In the genomic region with DNA sequence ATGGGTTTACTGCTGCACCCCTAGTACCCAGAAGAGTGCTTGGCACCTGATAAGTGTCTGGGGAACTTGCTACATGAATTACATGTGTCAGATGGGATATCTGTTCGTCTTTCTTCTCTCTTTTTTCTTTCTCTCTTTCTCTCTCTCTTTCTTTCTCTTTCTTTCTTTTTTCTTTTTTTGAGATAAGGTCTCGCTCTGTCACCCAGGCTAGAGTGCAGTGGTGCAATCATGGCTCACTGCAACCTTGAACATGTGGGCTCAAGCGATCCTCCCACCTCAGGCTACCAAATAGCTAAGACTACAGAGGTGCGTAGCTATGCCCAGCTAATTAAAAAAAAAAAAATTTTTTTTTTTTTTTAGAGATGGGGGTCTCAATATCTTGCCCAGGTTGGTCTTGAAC, we compare ENCODE assay signal across 15 cellular contexts. TPM values are rescaled to one million over a fixed set of nuclear protein-coding genes. Genes with fewer than 3 reads are reported as not detected.
DNase-seq lines count a peak whose midpoint lies in the region; ATAC-seq, FAIRE-seq and TF ChIP-seq lines count a peak whose summit lies in the region.
"Had no signal": no experiment of that assay in that cellular context is flagged by ENCODE, and none has a peak within 500 bp of the region (broad histone marks: within the 10 kb centered on the region; RNA-seq: fewer than 3 reads in every experiment).

No MANE protein-coding gene starts in this region.

- WGBS in HepG2 (ENCODE audit: low lambda C conversion rate): 55% methylated on average over 4 of the region's 4 CpGs
- 76% methylated on average over 2 of the region's 4 CpGs for WGBS in right lobe of liver (ENCODE audit: insufficient coverage, low coverage, low lambda C conversion rate, missing lambda C conversion rate)

- intact Hi-C loops in HepG2 (cut with micrococcal nuclease; ENCODE audit: unreplicated experiment) (no loop called here), right lobe of liver (cut with DNase I) (no loop called here), dorsolateral prefrontal cortex (cut with DNase I) (no loop called here)

- CTCF ChIA-PET in HepG2 (lab: Yijun Ruan, JAX; ENCODE audit: low intra/inter-chr PET ratio, low total read pairs): no interaction called here

- H2AFZ ChIP-seq in HepG2 (ENCODE audit: low read length) (no peak overlapping the region), parathyroid adenoma (no peak overlapping the region)
- H2AFZ ChIP-seq: GM23338 had no signal

- H3K36me3 ChIP-seq in HepG2 (replicated peaks in 1 of 2; ENCODE audit: control insufficient read depth in 1 of 2, insufficient read depth in 2 of 2, low read length in 2 of 2) (no peaks in the 10 kb centered on the region), right lobe of liver (no peaks in the 10 kb centered on the region), parathyroid adenoma (ENCODE audit: control insufficient read depth, insufficient read depth, low read length) (no peaks in the 10 kb centered on the region)

- H3K79me2 ChIP-seq in HepG2 (ENCODE audit: insufficient read depth, low read length) (no peaks in the 10 kb centered on the region), parathyroid adenoma (peaks cover 26% of the 10 kb centered on the region)

- BruUV-seq in HepG2 (replicated peaks; lab: Mats Ljungman, UMichigan): no TSS peak

- ATAC-seq in HepG2 (no peak), right lobe of liver (no peak), HG02642 (IDR thresholded peaks at IDR 0.05; ENCODE audit: poor library complexity, unreplicated experiment) (no peak)
- ATAC-seq: GM23338 had no signal

- no peak for FAIRE-seq in HepG2 (lab: Jason Lieb, UNC)
- FAIRE-seq: A204.1, GM12891 had no signal

- TF ChIP-seq EP300 in HepG2 (IDR thresholded peaks at IDR 0.05; ENCODE audit: low read depth in 2 of 2, low read length in 2 of 2): no peak
- no peak for TF ChIP-seq EP300 in HepG2 (CRISPR knock-in tag; IDR thresholded peaks at IDR 0.05; ENCODE audit: borderline replicate concordance)

- H3K4me2 ChIP-seq in HepG2 (ENCODE audit: low read depth, low read length) (no peak overlapping the region), parathyroid adenoma (ENCODE audit: low read length) (no peak overlapping the region)

- H3K9me3 ChIP-seq in HepG2 (ENCODE audit: low read length) (no peaks in the 10 kb centered on the region), right lobe of liver (no peaks in the 10 kb centered on the region), parathyroid adenoma (ENCODE audit: control insufficient read depth, low read length) (no peaks in the 10 kb centered on the region)

- H3K27me3 ChIP-seq in HepG2 (ENCODE audit: control insufficient read depth in 1 of 2, insufficient read depth in 2 of 2, low read length in 2 of 2) (no peaks in the 10 kb centered on the region), right lobe of liver (no peaks in the 10 kb centered on the region), dorsolateral prefrontal cortex (no peaks in the 10 kb centered on the region), parathyroid adenoma (ENCODE audit: control insufficient read depth, insufficient read depth, low read length) (no peaks in the 10 kb centered on the region)

- POLR2A ChIA-PET in HepG2 (lab: Yijun Ruan, JAX): no interaction called here

- H4K20me1 ChIP-seq in HepG2 (ENCODE audit: insufficient read depth, low read length): no peaks in the 10 kb centered on the region

- no peak overlapping the region for H3K4me3 ChIP-seq in HepG2 (replicated peaks in 1 of 3; ENCODE audit: insufficient read depth in 1 of 3, low read depth in 2 of 3, low read length in 3 of 3)
- H3K4me3 ChIP-seq in right lobe of liver: no peak overlapping the region
- H3K4me3 ChIP-seq in dorsolateral prefrontal cortex: peak overlapping the region in 29 of 59 donors; percentile 48 to 79 (median 69)
- H3K4me3 ChIP-seq in parathyroid adenoma (ENCODE audit: low read depth, low read length): no peak overlapping the region

- no peak for DNase-seq in HepG2 (ENCODE audit: low spot score)
- DNase-seq in right lobe of liver: no peak
- no peak for DNase-seq in dorsolateral prefrontal cortex
- DNase-seq in SKM-1 treated with dmso at 0.1 percent for 144 hours (lab: John Stamatoyannopoulos, UW; ENCODE audit: unreplicated experiment): no peak
- DNase-seq in activated CD4-positive, alpha-beta T cell treated with anti-CD3 and anti-CD28 coated beads for 4 hours: no peak
- DNase-seq: CD4-positive, alpha-beta T cell; DMS79; H7 had no signal

- TF ChIP-seq CTCF in HepG2 (CRISPR knock-in tag; IDR thresholded peaks at IDR 0.05) (no peak), right lobe of liver (IDR thresholded peaks at IDR 0.05) (no peak), dorsolateral prefrontal cortex (IDR thresholded peaks at IDR 0.05 in 54 of 56, conservative IDR thresholded peaks at IDR 0.05 in 2 of 56; ENCODE audit: low read depth in 1 of 56, partially characterized antibody in 56 of 56) (no peak), parathyroid adenoma (IDR thresholded peaks at IDR 0.05) (no peak)

- no peak overlapping the region for H3K27ac ChIP-seq in HepG2 (ENCODE audit: extremely low read length, insufficient read depth, low read length)
- H3K27ac ChIP-seq in right lobe of liver: no peak overlapping the region
- H3K27ac ChIP-seq in dorsolateral prefrontal cortex: peak overlapping the region in 57 of 59 donors; percentile 30 to 100 (median 99)
- H3K27ac ChIP-seq in parathyroid adenoma: peak overlapping the region; percentile 32

- H3K4me1 ChIP-seq in HepG2 (ENCODE audit: insufficient read depth, low read length) (peaks cover 50% of the 10 kb centered on the region), right lobe of liver (no peaks in the 10 kb centered on the region), parathyroid adenoma (peaks cover 13% of the 10 kb centered on the region)

- TF ChIP-seq POLR2A in HepG2 (IDR thresholded peaks at IDR 0.05; ENCODE audit: insufficient read depth in 1 of 2, low read depth in 2 of 2, low read length in 2 of 2) (no peak), right lobe of liver (IDR thresholded peaks at IDR 0.05) (no peak)

- TF ChIP-seq RAD21 in HepG2 (CRISPR knock-in tag; IDR thresholded peaks at IDR 0.05): no peak

- in situ Hi-C loops in HepG2 (cut with HindIII; ENCODE audit: extremely low pct_ligation_motif_present, low pct_unique_long_range_greater_than_20kb): no loop called here

- no peak overlapping the region for H3K9ac ChIP-seq in HepG2 (ENCODE audit: insufficient read depth, low read depth, low read length)
- H3K9ac ChIP-seq in parathyroid adenoma: no peak overlapping the region

RNA-seq across cellular contexts. Expression of a gene that starts 6.1 kb away (rescaled TPM):
- total RNA-seq in HepG2 (2016; rRNA removed; fragmentation: Illumina TruSeq; extraction: Trizol) (6.4 and 16.0 TPM in 2 replicates), right lobe of liver (1 to 10 TPM; 2.2 to 4.7 (median 3.7) TPM), dorsolateral prefrontal cortex (100 to 1,000 TPM in 105 of 120 experiments, 10 to 100 TPM in 15; 79.5 to 239 (median 123) TPM)
- total RNA-seq in HepG2 (2016; cell fraction: cytosol; rRNA removed; fragmentation: Illumina TruSeq; extraction: Trizol; ENCODE audit: low read depth): 1.9 and 2.0 TPM in 2 replicates
- total RNA-seq in HepG2 (2016; cell fraction: insoluble cytoplasmic fraction; rRNA removed; fragmentation: Illumina TruSeq; extraction: Trizol): 6.2 and 15.7 TPM in 2 replicates
- total RNA-seq in HepG2 (2016; cell fraction: membrane; rRNA removed; fragmentation: Illumina TruSeq; extraction: Trizol): 6.3 and 6.6 TPM in 2 replicates
- 13.7 and 16.1 TPM in 2 replicates for total RNA-seq in HepG2 (2016; cell fraction: nucleus; rRNA removed; fragmentation: Illumina TruSeq; extraction: Trizol)
- polyA plus RNA-seq in HepG2 (2011; rRNA removed): 8.5 and 15.4 TPM in 2 replicates
- polyA plus RNA-seq in HepG2 (2011; cell fraction: cytosol; rRNA removed): 10.7 and 11.5 TPM in 2 replicates
- 8.7 and 11.0 TPM in 2 replicates for polyA plus RNA-seq in HepG2 (2011; cell fraction: nucleus; rRNA removed)
- polyA plus RNA-seq in HepG2 (2012): 14.2 and 19.2 TPM in 2 replicates
- polyA plus RNA-seq in HepG2 (2016; cell fraction: cytosol; fragmentation: Illumina TruSeq; extraction: Trizol; ENCODE audit: low read depth): 3.1 and 3.4 TPM in 2 replicates
- polyA plus RNA-seq in HepG2 (2016; cell fraction: insoluble cytoplasmic fraction; fragmentation: Illumina TruSeq; extraction: Trizol; ENCODE audit: low read depth): 7.9 and 9.3 TPM in 2 replicates
- polyA plus RNA-seq in HepG2 (2016; cell fraction: membrane; fragmentation: Illumina TruSeq; extraction: Trizol; ENCODE audit: low read depth): 6.8 and 7.0 TPM in 2 replicates
- polyA plus RNA-seq in HepG2 (2016; cell fraction: nucleus; fragmentation: Illumina TruSeq; extraction: Trizol; ENCODE audit: insufficient read depth, low read depth): 32.5 and 32.9 TPM in 2 replicates
- 1.1 and 12.4 TPM in 2 replicates for polyA minus RNA-seq in HepG2 (2011; rRNA and poly(A)+ RNA removed; ENCODE audit: low replicate concordance)
- 5.0 and 7.8 TPM in 2 replicates for polyA minus RNA-seq in HepG2 (2011; cell fraction: cytosol; rRNA and poly(A)+ RNA removed)
- polyA minus RNA-seq in HepG2 (2011; cell fraction: nucleus; rRNA and poly(A)+ RNA removed): 4.0 and 5.5 TPM in 2 replicates

RNA-seq across cellular contexts. Expression of a gene that starts 14.1 kb away (rescaled TPM):
- 24.0 and 26.9 TPM in 2 replicates for total RNA-seq in HepG2 (2016; rRNA removed; fragmentation: Illumina TruSeq; extraction: Trizol)
- 19.4 and 25.5 TPM in 2 replicates for total RNA-seq in HepG2 (2016; cell fraction: cytosol; rRNA removed; fragmentation: Illumina TruSeq; extraction: Trizol; ENCODE audit: low read depth)
- 20.7 and 27.4 TPM in 2 replicates for total RNA-seq in HepG2 (2016; cell fraction: insoluble cytoplasmic fraction; rRNA removed; fragmentation: Illumina TruSeq; extraction: Trizol)
- total RNA-seq in HepG2 (2016; cell fraction: membrane; rRNA removed; fragmentation: Illumina TruSeq; extraction: Trizol): 23.9 and 34.3 TPM in 2 replicates
- 6.5 and 9.5 TPM in 2 replicates for total RNA-seq in HepG2 (2016; cell fraction: nucleus; rRNA removed; fragmentation: Illumina TruSeq; extraction: Trizol)
- 10.4 and 11.5 TPM in 2 replicates for polyA plus RNA-seq in HepG2 (2011; rRNA removed)
- 8.0 and 12.3 TPM in 2 replicates for polyA plus RNA-seq in HepG2 (2011; cell fraction: cytosol; rRNA removed)
- polyA plus RNA-seq in HepG2 (2011; cell fraction: nucleus; rRNA removed): 6.0 and 6.2 TPM in 2 replicates
- 11.5 and 12.7 TPM in 2 replicates for polyA plus RNA-seq in HepG2 (2012)
- 19.6 and 22.2 TPM in 2 replicates for polyA plus RNA-seq in HepG2 (2016; cell fraction: cytosol; fragmentation: Illumina TruSeq; extraction: Trizol; ENCODE audit: low read depth)
- polyA plus RNA-seq in HepG2 (2016; cell fraction: insoluble cytoplasmic fraction; fragmentation: Illumina TruSeq; extraction: Trizol; ENCODE audit: low read depth): 27.6 and 28.2 TPM in 2 replicates
- 25.6 and 28.5 TPM in 2 replicates for polyA plus RNA-seq in HepG2 (2016; cell fraction: membrane; fragmentation: Illumina TruSeq; extraction: Trizol; ENCODE audit: low read depth)
- 19.8 and 22.6 TPM in 2 replicates for polyA plus RNA-seq in HepG2 (2016; cell fraction: nucleus; fragmentation: Illumina TruSeq; extraction: Trizol; ENCODE audit: insufficient read depth, low read depth)
- polyA minus RNA-seq in HepG2 (2011; rRNA and poly(A)+ RNA removed; ENCODE audit: low replicate concordance): 3.2 and 7.4 TPM in 2 replicates
- 4.6 and 4.9 TPM in 2 replicates for polyA minus RNA-seq in HepG2 (2011; cell fraction: cytosol; rRNA and poly(A)+ RNA removed)
- 2.1 and 4.6 TPM in 2 replicates for polyA minus RNA-seq in HepG2 (2011; cell fraction: nucleus; rRNA and poly(A)+ RNA removed)
- 10 to 100 TPM; 10.9 to 16.7 (median 13.3) TPM for total RNA-seq in right lobe of liver
- total RNA-seq in dorsolateral prefrontal cortex: 100 to 1,000 TPM in 3 of 120 experiments, 10 to 100 TPM in 117; 58.0 to 110 (median 83.3) TPM

RNA-seq across cellular contexts. Expression of a gene that starts 21.6 kb away (rescaled TPM):
- 0.11 TPM in 1 of 2 replicates, not detected in the other for total RNA-seq in HepG2 (2016; rRNA removed; fragmentation: Illumina TruSeq; extraction: Trizol)
- not detected in 2 replicates for total RNA-seq in HepG2 (2016; cell fraction: cytosol; rRNA removed; fragmentation: Illumina TruSeq; extraction: Trizol; ENCODE audit: low read depth)
- total RNA-seq in HepG2 (2016; cell fraction: insoluble cytoplasmic fraction; rRNA removed; fragmentation: Illumina TruSeq; extraction: Trizol): not detected in 2 replicates
- 0.06 TPM in 1 of 2 replicates, not detected in the other for total RNA-seq in HepG2 (2016; cell fraction: membrane; rRNA removed; fragmentation: Illumina TruSeq; extraction: Trizol)
- total RNA-seq in HepG2 (2016; cell fraction: nucleus; rRNA removed; fragmentation: Illumina TruSeq; extraction: Trizol): 0.31 TPM in 1 of 2 replicates, not detected in the other
- polyA plus RNA-seq in HepG2 (2011; rRNA removed): 0.16 TPM in 2 replicates
- 0.03 and 0.08 TPM in 2 replicates for polyA plus RNA-seq in HepG2 (2011; cell fraction: cytosol; rRNA removed)
- 0.61 and 0.79 TPM in 2 replicates for polyA plus RNA-seq in HepG2 (2011; cell fraction: nucleus; rRNA removed)
- polyA plus RNA-seq in HepG2 (2012): 0.15 and 0.21 TPM in 2 replicates
- polyA plus RNA-seq in HepG2 (2016; cell fraction: cytosol; fragmentation: Illumina TruSeq; extraction: Trizol; ENCODE audit: low read depth): not detected in 2 replicates
- polyA plus RNA-seq in HepG2 (2016; cell fraction: insoluble cytoplasmic fraction; fragmentation: Illumina TruSeq; extraction: Trizol; ENCODE audit: low read depth): 0.10 and 0.12 TPM in 2 replicates
- 0.10 TPM in 2 replicates for polyA plus RNA-seq in HepG2 (2016; cell fraction: membrane; fragmentation: Illumina TruSeq; extraction: Trizol; ENCODE audit: low read depth)
- polyA plus RNA-seq in HepG2 (2016; cell fraction: nucleus; fragmentation: Illumina TruSeq; extraction: Trizol; ENCODE audit: insufficient read depth, low read depth): 0.51 and 1.2 TPM in 2 replicates
- polyA minus RNA-seq in HepG2 (2011; rRNA and poly(A)+ RNA removed; ENCODE audit: low replicate concordance): 0.18 and 0.23 TPM in 2 replicates
- polyA minus RNA-seq in HepG2 (2011; cell fraction: cytosol; rRNA and poly(A)+ RNA removed): not detected in 2 replicates
- polyA minus RNA-seq in HepG2 (2011; cell fraction: nucleus; rRNA and poly(A)+ RNA removed): 0.39 and 0.50 TPM in 2 replicates
- total RNA-seq in right lobe of liver: under 1 TPM in 5 of 6 experiments, not detected in 1; 0.09 to 0.37 (median 0.18) TPM
- total RNA-seq in dorsolateral prefrontal cortex: 1 to 10 TPM in 47 of 120 experiments, under 1 TPM in 72, not detected in 1; 0.22 to 3.6 (median 0.89) TPM
- total RNA-seq: G401, GM23338, HT1080 had no signal

RNA-seq across cellular contexts. Expression of a gene that starts 36.4 kb away (rescaled TPM):
- 2.2 and 2.5 TPM in 2 replicates for total RNA-seq in HepG2 (2016; rRNA removed; fragmentation: Illumina TruSeq; extraction: Trizol)
- 1.1 and 2.5 TPM in 2 replicates for total RNA-seq in HepG2 (2016; cell fraction: cytosol; rRNA removed; fragmentation: Illumina TruSeq; extraction: Trizol; ENCODE audit: low read depth)
- 1.8 and 2.2 TPM in 2 replicates for total RNA-seq in HepG2 (2016; cell fraction: insoluble cytoplasmic fraction; rRNA removed; fragmentation: Illumina TruSeq; extraction: Trizol)
- total RNA-seq in HepG2 (2016; cell fraction: membrane; rRNA removed; fragmentation: Illumina TruSeq; extraction: Trizol): 1.2 and 2.1 TPM in 2 replicates
- total RNA-seq in HepG2 (2016; cell fraction: nucleus; rRNA removed; fragmentation: Illumina TruSeq; extraction: Trizol): 1.4 and 3.2 TPM in 2 replicates
- 2.9 and 3.9 TPM in 2 replicates for polyA plus RNA-seq in HepG2 (2011; rRNA removed)
- 2.1 and 2.9 TPM in 2 replicates for polyA plus RNA-seq in HepG2 (2011; cell fraction: cytosol; rRNA removed)
- 8.0 and 8.8 TPM in 2 replicates for polyA plus RNA-seq in HepG2 (2011; cell fraction: nucleus; rRNA removed)
- polyA plus RNA-seq in HepG2 (2012): 2.0 and 2.1 TPM in 2 replicates
- polyA plus RNA-seq in HepG2 (2016; cell fraction: cytosol; fragmentation: Illumina TruSeq; extraction: Trizol; ENCODE audit: low read depth): 0.71 and 1.1 TPM in 2 replicates
- polyA plus RNA-seq in HepG2 (2016; cell fraction: insoluble cytoplasmic fraction; fragmentation: Illumina TruSeq; extraction: Trizol; ENCODE audit: low read depth): 2.7 and 2.8 TPM in 2 replicates
- 1.1 and 1.3 TPM in 2 replicates for polyA plus RNA-seq in HepG2 (2016; cell fraction: membrane; fragmentation: Illumina TruSeq; extraction: Trizol; ENCODE audit: low read depth)
- polyA plus RNA-seq in HepG2 (2016; cell fraction: nucleus; fragmentation: Illumina TruSeq; extraction: Trizol; ENCODE audit: insufficient read depth, low read depth): 6.9 and 8.6 TPM in 2 replicates
- polyA minus RNA-seq in HepG2 (2011; rRNA and poly(A)+ RNA removed; ENCODE audit: low replicate concordance): 2.8 and 50.5 TPM in 2 replicates
- polyA minus RNA-seq in HepG2 (2011; cell fraction: cytosol; rRNA and poly(A)+ RNA removed): 1.3 and 2.9 TPM in 2 replicates
- 1.4 and 1.7 TPM in 2 replicates for polyA minus RNA-seq in HepG2 (2011; cell fraction: nucleus; rRNA and poly(A)+ RNA removed)
- total RNA-seq in right lobe of liver: 10 to 100 TPM in 1 of 6 experiments, 1 to 10 TPM in 4, under 1 TPM in 1; 0.90 to 13.3 (median 2.3) TPM
- 10 to 100 TPM in 50 of 120 experiments, 1 to 10 TPM in 70; 2.9 to 25.9 (median 8.6) TPM for total RNA-seq in dorsolateral prefrontal cortex

RNA-seq across cellular contexts. Expression of a gene that starts 37.1 kb away (rescaled TPM):
- total RNA-seq in HepG2 (2016; rRNA removed; fragmentation: Illumina TruSeq; extraction: Trizol) (9.6 and 10.9 TPM in 2 replicates), right lobe of liver (10 to 100 TPM in 4 of 6 experiments, 1 to 10 TPM in 2; 7.7 to 15.8 (median 10.3) TPM), dorsolateral prefrontal cortex (10 to 100 TPM; 12.5 to 30.4 (median 22.2) TPM)
- total RNA-seq in HepG2 (2016; cell fraction: cytosol; rRNA removed; fragmentation: Illumina TruSeq; extraction: Trizol; ENCODE audit: low read depth): 8.7 and 10.4 TPM in 2 replicates
- 10.6 and 11.2 TPM in 2 replicates for total RNA-seq in HepG2 (2016; cell fraction: insoluble cytoplasmic fraction; rRNA removed; fragmentation: Illumina TruSeq; extraction: Trizol)
- total RNA-seq in HepG2 (2016; cell fraction: membrane; rRNA removed; fragmentation: Illumina TruSeq; extraction: Trizol): 13.9 and 14.1 TPM in 2 replicates
- total RNA-seq in HepG2 (2016; cell fraction: nucleus; rRNA removed; fragmentation: Illumina TruSeq; extraction: Trizol): 6.6 and 7.0 TPM in 2 replicates
- 7.2 and 10.2 TPM in 2 replicates for polyA plus RNA-seq in HepG2 (2011; rRNA removed)
- 7.1 and 9.5 TPM in 2 replicates for polyA plus RNA-seq in HepG2 (2011; cell fraction: cytosol; rRNA removed)
- polyA plus RNA-seq in HepG2 (2011; cell fraction: nucleus; rRNA removed): 7.2 and 9.1 TPM in 2 replicates
- polyA plus RNA-seq in HepG2 (2012): 4.1 and 5.6 TPM in 2 replicates
- 11.9 and 12.6 TPM in 2 replicates for polyA plus RNA-seq in HepG2 (2016; cell fraction: cytosol; fragmentation: Illumina TruSeq; extraction: Trizol; ENCODE audit: low read depth)
- 12.1 and 13.5 TPM in 2 replicates for polyA plus RNA-seq in HepG2 (2016; cell fraction: insoluble cytoplasmic fraction; fragmentation: Illumina TruSeq; extraction: Trizol; ENCODE audit: low read depth)
- polyA plus RNA-seq in HepG2 (2016; cell fraction: membrane; fragmentation: Illumina TruSeq; extraction: Trizol; ENCODE audit: low read depth): 12.7 and 17.2 TPM in 2 replicates
- polyA plus RNA-seq in HepG2 (2016; cell fraction: nucleus; fragmentation: Illumina TruSeq; extraction: Trizol; ENCODE audit: insufficient read depth, low read depth): 8.1 and 10.1 TPM in 2 replicates
- polyA minus RNA-seq in HepG2 (2011; rRNA and poly(A)+ RNA removed; ENCODE audit: low replicate concordance): 10.5 and 15.9 TPM in 2 replicates
- polyA minus RNA-seq in HepG2 (2011; cell fraction: cytosol; rRNA and poly(A)+ RNA removed): 3.5 and 5.6 TPM in 2 replicates
- polyA minus RNA-seq in HepG2 (2011; cell fraction: nucleus; rRNA and poly(A)+ RNA removed): 10.2 and 14.8 TPM in 2 replicates

Comparison
In these comparisons a context has a peak if more than half of its experiments do, and no peak if none do; other contexts are left out.
1. H3K27ac ChIP-seq: peak in dorsolateral prefrontal cortex (57 of 59) and parathyroid adenoma (single experiment); none in HepG2 (single experiment) and right lobe of liver (0 of 3).